22 cellular contexts compared by ENCODE assay signal in the genomic region with DNA sequence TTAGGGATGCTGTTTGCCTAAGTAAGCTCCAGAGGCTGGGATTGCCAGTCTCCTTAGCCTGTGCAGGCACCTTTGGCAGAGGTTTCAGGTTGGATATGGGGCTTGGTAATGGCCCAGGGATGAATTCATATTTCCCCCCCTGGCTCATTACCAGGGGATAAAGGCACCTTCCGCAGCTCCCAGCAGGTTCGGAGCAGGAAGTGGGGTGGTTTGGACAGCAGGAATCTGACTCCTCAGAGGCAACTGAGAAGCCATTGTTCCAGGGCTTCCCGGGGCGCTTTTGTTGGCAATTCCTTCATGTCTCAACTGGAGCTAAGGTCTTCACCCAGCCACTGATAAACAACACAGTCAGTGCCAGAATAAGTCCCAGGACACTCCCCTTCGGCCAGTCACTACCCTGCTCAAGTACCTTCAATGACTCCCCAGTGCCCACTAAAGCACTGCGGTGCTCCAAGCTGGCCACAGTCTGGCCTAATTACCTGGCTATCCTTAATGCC.
A peak's percentile ranks its signal among the peaks of the same experiment; 100 is the strongest.
DNase-seq lines count a peak whose midpoint lies in the region; ATAC-seq, FAIRE-seq and TF ChIP-seq lines count a peak whose summit lies in the region.
"Had no signal": no experiment of that assay in that cellular context is flagged by ENCODE, and none has a peak within 500 bp of the region (broad histone marks: within the 10 kb centered on the region; RNA-seq: fewer than 3 reads in every experiment).

No MANE protein-coding gene starts in this region.

- H3K4me3 ChIP-seq in breast epithelium = no peak overlapping the region
- no peak overlapping the region for H3K4me3 ChIP-seq in astrocyte (ENCODE audit: insufficient read depth, low read depth, low read length)
- H3K4me3 ChIP-seq in Karpas-422 (ENCODE audit: low read length) = no peak overlapping the region
- no peak overlapping the region for H3K4me3 ChIP-seq in transverse colon
- H3K4me3 ChIP-seq: esophagus muscularis mucosa, thyroid gland had no signal

- H3K27me3 ChIP-seq in breast epithelium (no peaks in the 10 kb centered on the region), astrocyte (ENCODE audit: insufficient read depth, low read length) (peaks cover 31% of the 10 kb centered on the region), Karpas-422 (ENCODE audit: low read length) (no peaks in the 10 kb centered on the region), transverse colon (no peaks in the 10 kb centered on the region)
- H3K27me3 ChIP-seq: thyroid gland had no signal

- H3K9me3 ChIP-seq in breast epithelium (peaks cover 0 to 6% of the 10 kb centered on the region in 2 donors), astrocyte (ENCODE audit: insufficient read depth, low read depth, low read length) (no peaks in the 10 kb centered on the region), Karpas-422 (ENCODE audit: low read length) (no peaks in the 10 kb centered on the region), transverse colon (no peaks in the 10 kb centered on the region)
- H3K9me3 ChIP-seq: thyroid gland had no signal

- H3K4me1 Mint-ChIP-seq in MCF 10A (ENCODE audit: insufficient read depth, unreplicated experiment) (no peaks in the 10 kb centered on the region), astrocyte (ENCODE audit: low read depth, unreplicated experiment) (no peaks in the 10 kb centered on the region)
- H3K4me1 Mint-ChIP-seq: activated naive CD4-positive, alpha-beta T cell treated with anti-CD3 and anti-CD28 coated beads, Interleukin-2, amount 50 U/mL, for 24 hours had no signal

- ATAC-seq in GM18907 (IDR thresholded peaks at IDR 0.05; ENCODE audit: unreplicated experiment) = no peak
- ATAC-seq: activated T-cell treated with anti-CD3 and anti-CD28 coated beads, Interleukin-2, amount 50 U/mL, for 72 hours had no signal

- H3K9me3 Mint-ChIP-seq in MCF 10A (ENCODE audit: unreplicated experiment) = peaks cover 7% of the 10 kb centered on the region
- H3K9me3 Mint-ChIP-seq in astrocyte (ENCODE audit: unreplicated experiment) = no peaks in the 10 kb centered on the region
- H3K9me3 Mint-ChIP-seq: activated naive CD4-positive, alpha-beta T cell treated with anti-CD3 and anti-CD28 coated beads, Interleukin-2, amount 50 U/mL, for 24 hours had no signal

- 65% methylated on average over 6 of the region's 6 CpGs; no CpG with 5 or more reads in 1 of the 2 donors for WGBS in transverse colon (ENCODE audit: low coverage in 1 of 2), 2 donors

- H3K4me1 ChIP-seq in breast epithelium = peaks cover 0 to 3% of the 10 kb centered on the region in 2 donors
- no peaks in the 10 kb centered on the region for H3K4me1 ChIP-seq in astrocyte (ENCODE audit: insufficient read depth, low read length)
- H3K4me1 ChIP-seq in Karpas-422 (ENCODE audit: low read length) = peaks cover 9% of the 10 kb centered on the region
- peaks cover 0 to 9% (median 6%) of the 10 kb centered on the region in 4 donors for H3K4me1 ChIP-seq in transverse colon
- H3K4me1 ChIP-seq: thyroid gland had no signal

- no peak for TF ChIP-seq EP300 in transverse colon (IDR thresholded peaks at IDR 0.05; ENCODE audit: low read depth)

- CTCF ChIA-PET in MCF 10A (lab: Yijun Ruan, JAX) = no interaction called here

- intact Hi-C loops in breast epithelium (cut with DNase I; ENCODE audit: low total_unique reads) (no loop called here), MCF 10A (cut with micrococcal nuclease) (no loop called here), transverse colon (cut with DNase I; ENCODE audit: low total_unique reads) (no loop called here)

- H4K20me1 ChIP-seq in astrocyte (ENCODE audit: insufficient read depth, low read length) (no peaks in the 10 kb centered on the region), Karpas-422 (ENCODE audit: insufficient read depth, low read depth, low read length) (no peaks in the 10 kb centered on the region)

- H3K27me3 Mint-ChIP-seq in MCF 10A (ENCODE audit: insufficient read depth, unreplicated experiment) = peaks cover 33% of the 10 kb centered on the region
- H3K27me3 Mint-ChIP-seq in astrocyte (ENCODE audit: low read depth, unreplicated experiment) = peaks cover 15% of the 10 kb centered on the region

- H2AFZ ChIP-seq in astrocyte (ENCODE audit: low read depth, low read length) (no peak overlapping the region), Karpas-422 (ENCODE audit: low read length) (no peak overlapping the region)

- POLR2A ChIA-PET in MCF 10A (lab: Yijun Ruan, JAX) = no interaction called here

- H3K36me3 Mint-ChIP-seq in MCF 10A (ENCODE audit: insufficient read depth, unreplicated experiment) (no peaks in the 10 kb centered on the region), astrocyte (ENCODE audit: low read depth, unreplicated experiment) (no peaks in the 10 kb centered on the region)
- H3K36me3 Mint-ChIP-seq: activated naive CD4-positive, alpha-beta T cell treated with anti-CD3 and anti-CD28 coated beads, Interleukin-2, amount 50 U/mL, for 24 hours had no signal

- H3K4me3 Mint-ChIP-seq in MCF 10A (ENCODE audit: unreplicated experiment) = no peak overlapping the region
- no peak overlapping the region for H3K4me3 Mint-ChIP-seq in astrocyte (ENCODE audit: unreplicated experiment)
- H3K4me3 Mint-ChIP-seq: activated naive CD4-positive, alpha-beta T cell treated with anti-CD3 and anti-CD28 coated beads, Interleukin-2, amount 50 U/mL, for 24 hours; activated T-cell treated with anti-CD3 and anti-CD28 coated beads, Interleukin-2, amount 50 U/mL, for 72 hours had no signal

- H3K36me3 ChIP-seq in breast epithelium (no peaks in the 10 kb centered on the region), astrocyte (ENCODE audit: insufficient read depth, low read length) (no peaks in the 10 kb centered on the region), Karpas-422 (ENCODE audit: insufficient read depth, low read length) (no peaks in the 10 kb centered on the region), transverse colon (no peaks in the 10 kb centered on the region)
- H3K36me3 ChIP-seq: esophagus muscularis mucosa, thyroid gland had no signal

- H3K4me2 ChIP-seq in astrocyte (ENCODE audit: low read length) (no peak overlapping the region), Karpas-422 (ENCODE audit: low read depth, low read length, poor library complexity, severe bottlenecking) (no peak overlapping the region)

- TF ChIP-seq POLR2A in breast epithelium (IDR thresholded peaks at IDR 0.05) (no peak), transverse colon (IDR thresholded peaks at IDR 0.05) (no peak)

- no peaks in the 10 kb centered on the region for H3K9me2 ChIP-seq in Karpas-422 (replicated peaks; ENCODE audit: insufficient read depth, low read length)

- H3K27ac ChIP-seq in breast epithelium (peak overlapping the region; percentile 55 to 61), astrocyte (ENCODE audit: low read depth, low read length) (no peak overlapping the region), Karpas-422 (ENCODE audit: low read length) (no peak overlapping the region), transverse colon (no peak overlapping the region)
- H3K27ac ChIP-seq: esophagus muscularis mucosa, thyroid gland had no signal

- H3K79me2 ChIP-seq in astrocyte (ENCODE audit: insufficient read depth, low read length) (no peaks in the 10 kb centered on the region), Karpas-422 (ENCODE audit: low read length) (no peaks in the 10 kb centered on the region)

- H3K9ac ChIP-seq in astrocyte (ENCODE audit: low read length) (no peak overlapping the region), Karpas-422 (ENCODE audit: low read length) (no peak overlapping the region)

- DNase-seq in breast epithelium (ENCODE audit: low spot score in 2 of 2) (peak in 1 of 2 donors; percentile 94), MCF 10A (ENCODE audit: unreplicated experiment) (no peak), astrocyte (ENCODE audit: low read depth) (peak; percentile 11), iPS-NIHi11 (ENCODE audit: low spot score) (peak; percentile 49), Karpas-422 (no peak), transverse colon (no peak)
- DNase-seq in activated CD4-positive, alpha-beta T cell treated with anti-CD3 and anti-CD28 coated beads, Interleukin-2, amount 50 U/mL, for 4 hours = no peak
- DNase-seq: activated CD4-positive, alpha-beta T cell treated with anti-CD3 and anti-CD28 coated beads for 4 hours; activated T-cell treated with anti-CD3 and anti-CD28 coated beads, Interleukin-2, amount 50 U/mL, for 72 hours; aorta; DMS79 treated with DMSO at 0.1 percent for 48 hours; effector CD4-positive, alpha-beta T cell; NCI-H187; NCI-H226; nucleus accumbens; stimulated activated CD4-positive, alpha-beta T cell treated with anti-CD3 and anti-CD28 coated beads, Interleukin-2, amount 100 ng/mL, for 48 hours; stimulated activated naive CD4-positive, alpha-beta T cell; thyroid gland had no signal

- no peak overlapping the region for H3K27ac Mint-ChIP-seq in MCF 10A (ENCODE audit: low read depth, unreplicated experiment)
- no peak overlapping the region for H3K27ac Mint-ChIP-seq in astrocyte (ENCODE audit: unreplicated experiment)
- H3K27ac Mint-ChIP-seq: activated naive CD4-positive, alpha-beta T cell treated with anti-CD3 and anti-CD28 coated beads, Interleukin-2, amount 50 U/mL, for 24 hours; activated T-cell treated with anti-CD3 and anti-CD28 coated beads, Interleukin-2, amount 50 U/mL, for 72 hours had no signal

- in situ Hi-C loops in transverse colon (cut with MboI; ENCODE audit: low pct_ligation_motif_present in 1 of 4, low pct_unique_long_range_greater_than_20kb in 1 of 4, low sequenced_read_pairs in 3 of 4) = no loop called here

- no peak for FAIRE-seq in astrocyte (lab: Jason Lieb, UNC)
- FAIRE-seq: GM12891 had no signal

- TF ChIP-seq CTCF in breast epithelium (IDR thresholded peaks at IDR 0.05) = no peak
- no peak for TF ChIP-seq CTCF in MCF 10A (IDR thresholded peaks at IDR 0.05; ENCODE audit: unreplicated experiment)
- TF ChIP-seq CTCF in astrocyte (IDR thresholded peaks at IDR 0.05; ENCODE audit: insufficient read depth, low read depth, low read length) = no peak
- no peak for TF ChIP-seq CTCF in transverse colon (IDR thresholded peaks at IDR 0.05)

- BruUV-seq in MCF 10A (replicated peaks; lab: Mats Ljungman, UMichigan) = no TSS peak

Comparison
In these comparisons a context has a peak if more than half of its experiments do, and no peak if none do; other contexts are left out.
1. DNase-seq: peak in astrocyte (single experiment) and iPS-NIHi11 (single experiment); none in MCF 10A (single experiment), activated CD4-positive, alpha-beta T cell treated with anti-CD3 and anti-CD28 coated beads, Interleukin-2, amount 50 U/mL, for 4 hours (0 of 2), Karpas-422 (single experiment) and transverse colon (single experiment).
2. H3K27ac ChIP-seq: peak in breast epithelium (2 of 2); none in astrocyte (single experiment), Karpas-422 (single experiment) and transverse colon (0 of 4).